ENCODE assay signal across 12 cellular contexts in genomic region chr5:40385544-40385943, GRCh38.
DNase-seq lines count a peak whose midpoint lies in the region; ATAC-seq and TF ChIP-seq lines count a peak whose summit lies in the region.
"Had no signal": no experiment of that assay in that cellular context is flagged by ENCODE, and none has a peak within 500 bp of the region (broad histone marks: within the 10 kb centered on the region; RNA-seq: fewer than 3 reads in every experiment).

No MANE protein-coding gene starts in this region.

- no peaks in the 10 kb centered on the region for H3K36me3 ChIP-seq in RWPE2 (ENCODE audit: low read depth)
- H3K36me3 ChIP-seq: gastroesophageal sphincter had no signal

- no peaks in the 10 kb centered on the region for H3K9me3 ChIP-seq in RWPE2 (ENCODE audit: severe bottlenecking)
- H3K9me3 ChIP-seq: gastroesophageal sphincter had no signal

- no peak for TF ChIP-seq CTCF in AG10803 (conservative IDR thresholded peaks at IDR 0.05; ENCODE audit: low read length)
- no peak for TF ChIP-seq CTCF in RWPE2 (IDR thresholded peaks at IDR 0.05; ENCODE audit: poor library complexity, severe bottlenecking)
- no peak for TF ChIP-seq CTCF in foreskin keratinocyte (conservative IDR thresholded peaks at IDR 0.05)

- H3K27ac ChIP-seq in RWPE2 (ENCODE audit: poor library complexity, severe bottlenecking) (peak overlapping the region; percentile 73), foreskin keratinocyte (no peak overlapping the region)
- H3K27ac ChIP-seq: gastroesophageal sphincter, parathyroid adenoma had no signal

- peak; percentile 13 for DNase-seq in AG10803 (ENCODE audit: low read depth)
- DNase-seq in H4 (ENCODE audit: low spot score), result peak; percentile 78
- DNase-seq in RWPE2 (ENCODE audit: low spot score), result peak; percentile 94
- DNase-seq in foreskin keratinocyte, result peak; percentile 97 to 98
- no peak for DNase-seq in NCI-H2171 (lab: John Stamatoyannopoulos, UW)
- DNase-seq in activated effector memory CD4-positive, alpha-beta T cell treated with anti-CD3 and anti-CD28 coated beads, Interleukin-2, amount 50 U/mL, for 16 hours, result no peak
- no peak for DNase-seq in middle frontal gyrus (ENCODE audit: extremely low spot score, low spot score)
- DNase-seq: DMS153; stimulated activated CD8-positive, alpha-beta memory T cell treated with anti-CD3 and anti-CD28 coated beads, Interleukin-4, amount 100 ng/mL, for 48 hours had no signal

- ATAC-seq in RWPE2 (ENCODE audit: low read depth) (peak; percentile 76), foreskin keratinocyte (peak; percentile 52), GM19351 (IDR thresholded peaks at IDR 0.05; ENCODE audit: unreplicated experiment) (no peak)
- ATAC-seq: gastroesophageal sphincter had no signal

- H3K4me1 ChIP-seq in RWPE2 (ENCODE audit: insufficient read depth, poor library complexity, severe bottlenecking) (peaks cover 51% of the 10 kb centered on the region), foreskin keratinocyte (peaks cover 53% of the 10 kb centered on the region)
- H3K4me1 ChIP-seq: parathyroid adenoma had no signal

- no peaks in the 10 kb centered on the region for H3K27me3 ChIP-seq in RWPE2 (ENCODE audit: insufficient read depth, poor library complexity, severe bottlenecking)
- no peaks in the 10 kb centered on the region for H3K27me3 ChIP-seq in foreskin keratinocyte
- H3K27me3 ChIP-seq: gastroesophageal sphincter had no signal

- H3K4me3 ChIP-seq in AG10803 (ENCODE audit: low read length), result no peak overlapping the region
- no peak overlapping the region for H3K4me3 ChIP-seq in RWPE2 (ENCODE audit: severe bottlenecking)
- H3K4me3 ChIP-seq: gastroesophageal sphincter had no signal

Comparison
In these comparisons a context has a peak if more than half of its experiments do, and no peak if none do; other contexts are left out.
1. DNase-seq: peak in AG10803 (single experiment), H4 (single experiment), RWPE2 (single experiment) and foreskin keratinocyte (2 of 2); none in NCI-H2171 (single experiment), activated effector memory CD4-positive, alpha-beta T cell treated with anti-CD3 and anti-CD28 coated beads, Interleukin-2, amount 50 U/mL, for 16 hours (single experiment) and middle frontal gyrus (single experiment).